30 cellular contexts compared by ENCODE assay signal in genomic region chr11:66979336-66979980, GRCh38. TPM values are rescaled to one million over a fixed set of nuclear protein-coding genes. Genes with fewer than 3 reads are reported as not detected.
A peak's percentile ranks its signal among the peaks of the same experiment; 100 is the strongest.
DNase-seq lines count a peak whose midpoint lies in the region; ATAC-seq lines count a peak whose summit lies in the region.
"Had no signal": no experiment of that assay in that cellular context is flagged by ENCODE, and none has a peak within 500 bp of the region (broad histone marks: within the 10 kb centered on the region; RNA-seq: fewer than 3 reads in every experiment).

No MANE protein-coding gene starts in this region.

- DNase-seq in EL (peak; percentile 58), NCI-H226 (peak; percentile 74), left lobe of liver (ENCODE audit: low spot score) (no peak), NCI-H2196 treated with DMSO at 0.1 percent for 48 hours (lab: John Stamatoyannopoulos, UW; ENCODE audit: unreplicated experiment) (no peak), NCI-H748 treated with DMSO at 0.1 percent for 48 hours (lab: John Stamatoyannopoulos, UW) (no peak)
- DNase-seq: activated B cell treated with CpG ODN at 0.5 μM for 24 hours; activated CD4-positive, alpha-beta T cell treated with anti-CD3 and anti-CD28 coated beads, Interleukin-2, amount 10 ng/mL, durations not matched to agents 7 days and 5 days; amygdala; DMS53; hippocampal formation; lower lobe of right lung; NCI-H1417; NCI-H2029; NCI-H524 treated with DMSO at 0.1 percent for 48 hours; Right ventricle myocardium superior; sigmoid colon; stimulated activated CD4-positive, alpha-beta T cell treated with anti-CD3 and anti-CD28 coated beads, Interleukin-4, amount 100 ng/mL, for 1 hour; stomach; thyroid gland; uterus had no signal

- ATAC-seq in left lobe of liver (peak; percentile 42), HG02870 (IDR thresholded peaks at IDR 0.05; ENCODE audit: unreplicated experiment) (no peak)
- ATAC-seq: gastroesophageal sphincter; lower lobe of right lung; natural killer cell treated with Interleukin-12 subunit alpha and Interleukin-12 subunit beta and Interleukin-15 and Interleukin-18, amount 100 ng/mL, for 72 hours; SK-N-SH treated with all-trans-retinoic acid at 6 μM for 48 hours had no signal

RNA-seq across cellular contexts. Expression of gene C11orf86, which starts 4.4 kb away (rescaled TPM):
- not detected for total RNA-seq in left lobe of liver
- total RNA-seq: activated B cell treated with CpG ODN at 0.5 μM for 24 hours; activated CD4-positive, alpha-beta T cell treated with anti-CD3 and anti-CD28 coated beads, Interleukin-2, amount 10 ng/mL, durations not matched to agents 7 days and 5 days; activated CD8-positive, alpha-beta memory T cell treated with anti-CD3 and anti-CD28 coated beads for 36 hours; cerebellum; dermis microvascular lymphatic vessel endothelial cell; esophagus muscularis mucosa; gastroesophageal sphincter; lower lobe of right lung; natural killer cell treated with Interleukin-12 subunit alpha and Interleukin-12 subunit beta and Interleukin-15 and Interleukin-18, amount 100 ng/mL, for 72 hours; omental fat pad; pulmonary artery endothelial cell; Right ventricle myocardium superior; sigmoid colon; thyroid gland; uterus had no signal

RNA-seq across cellular contexts. Expression of gene PC, which starts 21.3 kb away (rescaled TPM):
- 392 TPM for total RNA-seq in left lobe of liver

RNA-seq across cellular contexts. Expression of gene SYT12, which starts 43.5 kb away (rescaled TPM):
- total RNA-seq in left lobe of liver: 4.8 TPM
- total RNA-seq: activated B cell treated with CpG ODN at 0.5 μM for 24 hours; activated CD4-positive, alpha-beta T cell treated with anti-CD3 and anti-CD28 coated beads, Interleukin-2, amount 10 ng/mL, durations not matched to agents 7 days and 5 days; activated CD8-positive, alpha-beta memory T cell treated with anti-CD3 and anti-CD28 coated beads for 36 hours; lower lobe of right lung; pulmonary artery endothelial cell; sigmoid colon; stomach had no signal

Comparison
In these comparisons a context has a peak if more than half of its experiments do, and no peak if none do; other contexts are left out.
1. DNase-seq: peak in EL (single experiment) and NCI-H226 (single experiment); none in left lobe of liver (single experiment), NCI-H2196 treated with DMSO at 0.1 percent for 48 hours (single experiment) and NCI-H748 treated with DMSO at 0.1 percent for 48 hours (single experiment).